Comparison of ENCODE assay signal across 29 cellular contexts in the genomic region with DNA sequence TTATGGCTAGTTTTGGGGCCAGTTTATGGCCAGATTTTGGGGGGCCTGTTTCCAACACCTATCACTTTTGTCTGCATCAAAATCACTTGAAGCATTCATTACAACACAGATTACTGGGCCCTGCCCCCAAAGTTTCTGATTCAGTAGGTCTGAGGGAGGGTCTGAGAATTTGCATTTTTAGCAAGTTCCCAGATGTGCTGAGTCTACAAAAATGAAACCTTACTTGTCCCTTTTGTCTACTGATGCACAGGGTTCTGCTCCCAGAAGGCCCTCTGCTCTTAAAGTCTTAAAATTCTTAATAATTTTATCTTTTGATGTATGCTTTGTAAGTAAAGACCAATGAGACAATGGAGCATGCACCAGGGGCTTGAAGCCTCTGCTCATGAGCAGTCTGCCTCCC.
"Had no signal": no experiment of that assay in that cellular context is flagged by ENCODE, and none has a peak within 500 bp of the region (broad histone marks: within the 10 kb centered on the region; RNA-seq: fewer than 3 reads in every experiment).

No MANE protein-coding gene starts in this region.

- H3K36me3 ChIP-seq: colonic mucosa, esophagus muscularis mucosa, esophagus squamous epithelium, gastrocnemius medialis, gastroesophageal sphincter, heart left ventricle, heart right ventricle had no signal

- H3K4me3 Mint-ChIP-seq: dendritic cell treated with granulocyte-macrophage colony-stimulating factor and Interleukin-4, amounts not matched to agents 40 ng/mL and 50 ng/mL, for 4 days; effector memory CD8-positive, alpha-beta T cell; endodermal cell had no signal

- H3K27me3 ChIP-seq: colonic mucosa, dorsolateral prefrontal cortex, esophagus muscularis mucosa, esophagus squamous epithelium, foreskin keratinocyte, gastrocnemius medialis, gastroesophageal sphincter had no signal

- FAIRE-seq: colon, endometrium, endothelial cell of umbilical vein, frontal cortex had no signal

- H3K27me3 Mint-ChIP-seq: dendritic cell treated with granulocyte-macrophage colony-stimulating factor and Interleukin-4, amounts not matched to agents 40 ng/mL and 50 ng/mL, for 4 days had no signal

- DNase-seq: colonic mucosa; cortex of kidney; dermis blood vessel endothelial cell; dorsolateral prefrontal cortex; effector CD4-positive, alpha-beta T cell; effector CD8-positive, alpha-beta T cell; effector memory CD4-positive, alpha-beta T cell; effector memory CD8-positive, alpha-beta T cell; endodermal cell; erythroblast; esophagus squamous epithelium; foreskin fibroblast; foreskin melanocyte; gastrocnemius medialis; glutamatergic neuron; head of caudate nucleus; heart left ventricle; heart right ventricle had no signal

- H3K4me1 ChIP-seq: colonic mucosa, esophagus muscularis mucosa, esophagus squamous epithelium, foreskin keratinocyte, gastrocnemius medialis, gastroesophageal sphincter, heart left ventricle, heart right ventricle had no signal

- ATAC-seq: effector memory CD8-positive, alpha-beta T cell; esophagus mucosa; foreskin keratinocyte; gastrocnemius medialis; gastroesophageal sphincter; heart left ventricle; heart right ventricle had no signal

- H3K27ac ChIP-seq: colonic mucosa, coronary artery, dorsolateral prefrontal cortex, epithelial cell of prostate, esophagus muscularis mucosa, esophagus squamous epithelium, foreskin keratinocyte, gastrocnemius medialis, gastroesophageal sphincter, heart left ventricle, heart right ventricle had no signal

- H3K4me1 Mint-ChIP-seq: endodermal cell had no signal

- H3K4me3 ChIP-seq: colonic mucosa, coronary artery, dorsolateral prefrontal cortex, esophagus muscularis mucosa, esophagus squamous epithelium, gastrocnemius medialis, gastroesophageal sphincter, heart left ventricle, heart right ventricle had no signal

- H3K27ac Mint-ChIP-seq: dendritic cell treated with granulocyte-macrophage colony-stimulating factor and Interleukin-4, amounts not matched to agents 40 ng/mL and 50 ng/mL, for 4 days; effector memory CD8-positive, alpha-beta T cell; endodermal cell had no signal

- H3K9me3 ChIP-seq: colonic mucosa, esophagus muscularis mucosa, esophagus squamous epithelium, gastrocnemius medialis, gastroesophageal sphincter, heart left ventricle, heart right ventricle had no signal
